Comparison of ENCODE assay signal across 8 cellular contexts in genomic region chr2:55009277-55010055, GRCh38. TPM values are rescaled to one million over a fixed set of nuclear protein-coding genes. Genes with fewer than 3 reads are reported as not detected.
A peak's percentile ranks its signal among the peaks of the same experiment; 100 is the strongest.
DNase-seq lines count a peak whose midpoint lies in the region; ATAC-seq and TF ChIP-seq lines count a peak whose summit lies in the region.

No MANE protein-coding gene starts in this region.

- no peak for DNase-seq in activated T-cell treated with anti-CD3 and anti-CD28 coated beads, Interleukin-2, amount 50 U/mL, for 72 hours
- no peak for DNase-seq in activated T-cell treated with anti-CD3 and anti-CD28 coated beads, Interleukin-2, amount 50 U/mL, for 48 hours
- DNase-seq in Peyer's patch (no peak), hepatocyte (ENCODE audit: low spot score) (no peak), transverse colon (no peak), ACHN (no peak), head of caudate nucleus (no peak)

- no peaks in the 10 kb centered on the region for H3K36me3 ChIP-seq in Peyer's patch
- no peaks in the 10 kb centered on the region for H3K36me3 ChIP-seq in hepatocyte (replicated peaks; ENCODE audit: insufficient read depth, low read depth)
- H3K36me3 ChIP-seq in transverse colon, result no peaks in the 10 kb centered on the region

- H3K27me3 Mint-ChIP-seq in activated T-cell treated with anti-CD3 and anti-CD28 coated beads, Interleukin-2, amount 50 U/mL, for 72 hours (ENCODE audit: low read depth), result no peaks in the 10 kb centered on the region

- TF ChIP-seq POLR2A in Peyer's patch (IDR thresholded peaks at IDR 0.05) (no peak), transverse colon (IDR thresholded peaks at IDR 0.05) (no peak)

- H3K4me1 Mint-ChIP-seq in activated T-cell treated with anti-CD3 and anti-CD28 coated beads, Interleukin-2, amount 50 U/mL, for 72 hours (ENCODE audit: low read depth), result peaks cover 81% of the 10 kb centered on the region

- peak overlapping the region; percentile 58 for H3K27ac Mint-ChIP-seq in activated T-cell treated with anti-CD3 and anti-CD28 coated beads, Interleukin-2, amount 50 U/mL, for 72 hours

- H3K9me2 ChIP-seq in hepatocyte (replicated peaks; ENCODE audit: insufficient read depth), result no peaks in the 10 kb centered on the region

- H2AFZ ChIP-seq in hepatocyte, result no peak overlapping the region

- peaks cover 100% of the 10 kb centered on the region for H4K20me1 ChIP-seq in hepatocyte (ENCODE audit: insufficient read depth, poor library complexity, severe bottlenecking)

- TF ChIP-seq EP300 in transverse colon (IDR thresholded peaks at IDR 0.05; ENCODE audit: low read depth), result no peak

- 51% methylated on average over 7 of the region's 7 CpGs for WGBS in hepatocyte (ENCODE audit: low lambda C conversion rate, missing lambda C conversion rate)
- WGBS in transverse colon (ENCODE audit: low coverage in 1 of 2), 2 donors, result 18 to 21% methylated on average over 7 of the region's 7 CpGs

- no peaks in the 10 kb centered on the region for H3K27me3 ChIP-seq in Peyer's patch
- H3K27me3 ChIP-seq in hepatocyte, result no peaks in the 10 kb centered on the region
- no peaks in the 10 kb centered on the region for H3K27me3 ChIP-seq in transverse colon

- TF ChIP-seq CTCF in Peyer's patch (IDR thresholded peaks at IDR 0.05), result no peak
- no peak for TF ChIP-seq CTCF in hepatocyte (IDR thresholded peaks at IDR 0.05; ENCODE audit: poor library complexity)
- no peak for TF ChIP-seq CTCF in transverse colon (IDR thresholded peaks at IDR 0.05)

- H3K79me2 ChIP-seq in hepatocyte, result peaks cover 100% of the 10 kb centered on the region

- H3K27ac ChIP-seq in Peyer's patch, result peak overlapping the region; percentile 18 to 75 (median 64)
- peak overlapping the region; percentile 81 for H3K27ac ChIP-seq in hepatocyte
- peak overlapping the region; percentile 71 to 82 (median 78) for H3K27ac ChIP-seq in transverse colon

- ATAC-seq in activated T-cell treated with anti-CD3 and anti-CD28 coated beads, Interleukin-2, amount 50 U/mL, for 72 hours (replicated peaks in 1 of 2), result peak in 1 of 2 donors; percentile 9
- no peak for ATAC-seq in HG03108 (IDR thresholded peaks at IDR 0.05; ENCODE audit: unreplicated experiment)

- H3K4me3 ChIP-seq in Peyer's patch (peak overlapping the region in 3 of 4 donors; percentile 19 to 50 (median 50)), hepatocyte (peak overlapping the region; percentile 9), transverse colon (peak overlapping the region; percentile 15 to 49 (median 34))

- intact Hi-C loops in transverse colon (cut with DNase I; ENCODE audit: low total_unique reads) (loop anchor here (10.0 kb wide), 1 partner anchor 155 kb away; no protein-coding TSS in a partner anchor), head of caudate nucleus (cut with DNase I) (loop anchor here (10.0 kb wide), 4 partner anchors 65 to 285 kb away; partner anchors contain the start of gene EML6)

- H3K9me3 Mint-ChIP-seq in activated T-cell treated with anti-CD3 and anti-CD28 coated beads, Interleukin-2, amount 50 U/mL, for 72 hours, result no peaks in the 10 kb centered on the region

- H3K9me3 ChIP-seq in Peyer's patch, result no peaks in the 10 kb centered on the region
- H3K9me3 ChIP-seq in hepatocyte (ENCODE audit: low read depth), result no peaks in the 10 kb centered on the region
- H3K9me3 ChIP-seq in transverse colon, result no peaks in the 10 kb centered on the region

- H3K4me1 ChIP-seq in Peyer's patch, result peaks cover 0 to 60% (median 0%) of the 10 kb centered on the region in 4 donors
- H3K4me1 ChIP-seq in hepatocyte (ENCODE audit: insufficient read depth), result peaks cover 58% of the 10 kb centered on the region
- peaks cover 31 to 97% (median 89%) of the 10 kb centered on the region in 4 donors for H3K4me1 ChIP-seq in transverse colon

- in situ Hi-C loops in transverse colon (cut with MboI; ENCODE audit: low pct_ligation_motif_present in 1 of 4, low pct_unique_long_range_greater_than_20kb in 1 of 4, low sequenced_read_pairs in 3 of 4), result loop anchor here in 2 of 4 donors (10.0 kb wide), 2 partner anchors 105 to 155 kb away; no protein-coding TSS in a partner anchor
- in situ Hi-C loops in ACHN (cut with HindIII; ENCODE audit: low pct_ligation_motif_present, low pct_unique_long_range_greater_than_20kb, low sequenced_read_pairs), result no loop called here

- peak overlapping the region; percentile 77 to 89 for H3K4me3 Mint-ChIP-seq in activated T-cell treated with anti-CD3 and anti-CD28 coated beads, Interleukin-2, amount 50 U/mL, for 72 hours

- H3K36me3 Mint-ChIP-seq in activated T-cell treated with anti-CD3 and anti-CD28 coated beads, Interleukin-2, amount 50 U/mL, for 72 hours (ENCODE audit: insufficient read depth in 2 of 2), result no peaks in the 10 kb centered on the region

- H3K4me2 ChIP-seq in hepatocyte, result peak overlapping the region; percentile 74

RNA-seq across cellular contexts. Expression of gene RTN4, which starts 40.8 kb away (rescaled TPM):
- 10 to 100 TPM; 78.8 to 83.3 TPM for total RNA-seq in activated T-cell treated with anti-CD3 and anti-CD28 coated beads, Interleukin-2, amount 50 U/mL, for 72 hours
- total RNA-seq in Peyer's patch (100 to 1,000 TPM; 140 to 313 (median 195) TPM), hepatocyte (243 and 284 TPM in 2 replicates), transverse colon (100 to 1,000 TPM in 3 of 4 donors, 10 to 100 TPM in 1; 82.2 to 212 (median 183) TPM)
- 437 and 455 TPM in 2 replicates for polyA plus RNA-seq in hepatocyte
